In the genomic region with DNA sequence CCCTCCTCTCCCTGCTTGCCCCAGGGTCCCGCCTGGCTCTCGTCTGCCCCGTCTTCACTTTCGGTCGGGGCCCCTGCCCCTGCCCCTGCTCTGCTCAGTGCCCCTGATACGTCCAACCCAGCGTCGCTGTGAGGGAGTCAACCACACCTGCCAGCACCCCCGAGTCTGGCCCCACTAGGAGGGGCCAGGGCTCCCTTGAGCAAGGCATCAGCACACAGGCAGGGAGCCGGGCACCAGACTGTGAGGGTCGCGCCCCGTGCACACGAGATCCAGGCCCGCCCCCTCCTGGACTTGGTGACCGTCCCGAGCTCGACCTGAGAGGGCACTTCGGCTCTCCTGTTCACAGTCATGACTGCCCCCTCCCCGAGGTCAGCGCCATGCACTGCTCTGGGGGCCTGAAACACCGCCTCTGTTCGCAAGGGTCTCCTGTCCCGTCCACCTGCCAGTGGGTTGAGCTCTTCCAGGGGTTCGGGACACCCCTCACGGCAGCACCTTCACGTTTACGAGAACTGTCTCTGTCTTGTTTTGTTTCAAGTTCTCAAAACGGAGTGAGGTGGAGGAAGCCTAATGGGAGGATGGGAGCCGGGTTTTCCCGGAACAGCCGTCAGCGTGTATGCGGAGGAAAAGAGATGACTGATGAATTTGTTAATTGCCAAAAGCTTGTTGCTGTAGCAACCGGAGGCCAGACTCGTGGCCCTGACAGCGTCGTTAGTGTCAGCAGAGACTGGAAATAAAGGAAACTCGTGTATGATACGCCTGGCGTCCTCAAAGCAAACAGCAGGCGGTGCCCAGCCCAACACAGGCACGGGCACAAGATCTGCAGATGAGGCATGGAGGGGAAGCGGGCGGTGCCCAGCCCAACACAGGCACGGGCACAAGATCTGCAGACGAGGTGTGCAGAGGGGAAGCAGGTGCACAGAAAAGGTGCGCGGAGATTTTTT, we compare ENCODE assay signal across 19 cellular contexts. TPM values are rescaled to one million over a fixed set of nuclear protein-coding genes. Genes with fewer than 3 reads are reported as not detected.
DNase-seq lines count a peak whose midpoint lies in the region; ATAC-seq and TF ChIP-seq lines count a peak whose summit lies in the region.
"Had no signal": no experiment of that assay in that cellular context is flagged by ENCODE, and none has a peak within 500 bp of the region (broad histone marks: within the 10 kb centered on the region; RNA-seq: fewer than 3 reads in every experiment).

No MANE protein-coding gene starts in this region.

- no peaks in the 10 kb centered on the region for H3K4me1 ChIP-seq in uterus

- peaks cover 3% of the 10 kb centered on the region for H3K27me3 Mint-ChIP-seq in endothelial cell (ENCODE audit: unreplicated experiment)
- H3K27me3 Mint-ChIP-seq: activated CD4-positive, alpha-beta T cell treated with anti-CD3 and anti-CD28 coated beads for 36 hours; activated naive CD8-positive, alpha-beta T cell; CD8-positive, alpha-beta memory T cell; stimulated activated naive CD8-positive, alpha-beta T cell treated with anti-CD3 and anti-CD28 coated beads, Interleukin-15, amount 100 ng/mL, for 72 hours had no signal

- DNase-seq in COR-L47 (lab: John Stamatoyannopoulos, UW): peak; percentile 93
- DNase-seq in NCI-H345 treated with DMSO at 0.1 percent for 48 hours (lab: John Stamatoyannopoulos, UW; ENCODE audit: unreplicated experiment): peak; percentile 46
- no peak for DNase-seq in endothelial cell (ENCODE audit: low spot score)
- peak; percentile 33 for DNase-seq in occipital lobe (lab: John Stamatoyannopoulos, UW)
- DNase-seq in HT-29 (ENCODE audit: low spot score): no peak
- no peak for DNase-seq in RWPE1 (ENCODE audit: low spot score)
- no peak for DNase-seq in uterus
- DNase-seq: activated CD4-positive, alpha-beta T cell treated with anti-CD3 and anti-CD28 coated beads for 36 hours; CD8-positive, alpha-beta memory T cell; effector CD8-positive, alpha-beta T cell; GOT3; Kasumi-1; NCI-H1105 treated with DMSO at 0.1 percent for 48 hours; SIG-M5; stimulated activated naive CD8-positive, alpha-beta T cell treated with anti-CD3 and anti-CD28 coated beads, Interleukin-15, amount 100 ng/mL, for 72 hours had no signal

- H3K36me3 ChIP-seq in uterus: no peaks in the 10 kb centered on the region

- TF ChIP-seq POLR2A in uterus (IDR thresholded peaks at IDR 0.05): no peak

- no peaks in the 10 kb centered on the region for H3K27me3 ChIP-seq in uterus

- ATAC-seq in HG03025 (IDR thresholded peaks at IDR 0.05; ENCODE audit: low FRiP score, unreplicated experiment): no peak
- ATAC-seq: activated CD4-positive, alpha-beta T cell treated with anti-CD3 and anti-CD28 coated beads for 36 hours; stimulated activated naive CD8-positive, alpha-beta T cell treated with anti-CD3 and anti-CD28 coated beads, Interleukin-15, amount 100 ng/mL, for 72 hours had no signal

- intact Hi-C loops in uterus (cut with DNase I; ENCODE audit: low total_unique reads): no loop called here

- H3K27ac ChIP-seq in RWPE1 (no peak overlapping the region), uterus (no peak overlapping the region)

- POLR2A ChIA-PET in RWPE1 (lab: Yijun Ruan, JAX; ENCODE audit: low non-redundant PET): no interaction called here

- CTCF ChIA-PET in RWPE1 (lab: Yijun Ruan, JAX): interaction anchor here (0.5 kb wide), 1 partner anchor 236 kb away, joined by 3 read pairs; no protein-coding TSS in a partner anchor

- TF ChIP-seq CTCF in endothelial cell (IDR thresholded peaks at IDR 0.05; ENCODE audit: unreplicated experiment): no peak
- TF ChIP-seq CTCF in RWPE1 (conservative IDR thresholded peaks at IDR 0.05; ENCODE audit: low read depth): no peak
- TF ChIP-seq CTCF in uterus (IDR thresholded peaks at IDR 0.05): no peak

- H3K9me3 ChIP-seq in uterus: no peaks in the 10 kb centered on the region

- peaks cover 21% of the 10 kb centered on the region for H3K36me3 Mint-ChIP-seq in endothelial cell (ENCODE audit: low read depth, unreplicated experiment)

- no peaks in the 10 kb centered on the region for H3K4me1 Mint-ChIP-seq in endothelial cell (ENCODE audit: unreplicated experiment)
- H3K4me1 Mint-ChIP-seq: activated CD4-positive, alpha-beta T cell treated with anti-CD3 and anti-CD28 coated beads for 36 hours; stimulated activated naive CD8-positive, alpha-beta T cell treated with anti-CD3 and anti-CD28 coated beads, Interleukin-15, amount 100 ng/mL, for 72 hours had no signal

- H3K4me3 Mint-ChIP-seq in endothelial cell (ENCODE audit: unreplicated experiment): peak overlapping the region; percentile 56
- H3K4me3 Mint-ChIP-seq: activated CD4-positive, alpha-beta T cell treated with anti-CD3 and anti-CD28 coated beads for 36 hours; activated naive CD8-positive, alpha-beta T cell; CD8-positive, alpha-beta memory T cell; stimulated activated naive CD8-positive, alpha-beta T cell treated with anti-CD3 and anti-CD28 coated beads, Interleukin-15, amount 100 ng/mL, for 72 hours; T-helper 2 cell treated with Interferon-gamma antibody and Interleukin-4, amounts not matched to agents 5 μg/mL and 100 μg/mL, for 36 hours had no signal

- no peaks in the 10 kb centered on the region for H3K9me3 Mint-ChIP-seq in endothelial cell (ENCODE audit: unreplicated experiment)
- H3K9me3 Mint-ChIP-seq: T-helper 2 cell treated with Interferon-gamma antibody and Interleukin-4, amounts not matched to agents 5 μg/mL and 100 μg/mL, for 36 hours had no signal

- H3K4me3 ChIP-seq in uterus: no peak overlapping the region

- H3K27ac Mint-ChIP-seq in endothelial cell (ENCODE audit: unreplicated experiment): peak overlapping the region; percentile 64
- H3K27ac Mint-ChIP-seq: activated CD4-positive, alpha-beta T cell treated with anti-CD3 and anti-CD28 coated beads for 36 hours; activated naive CD8-positive, alpha-beta T cell; T-helper 2 cell treated with Interferon-gamma antibody and Interleukin-4, amounts not matched to agents 5 μg/mL and 100 μg/mL, for 36 hours had no signal

RNA-seq across cellular contexts. Expression of gene KCNG2, which starts 48.2 kb away (rescaled TPM):
- total RNA-seq in endothelial cell (ENCODE audit: unreplicated experiment) (0.56 TPM), occipital lobe (0.31 TPM), uterus (under 1 TPM in 1 of 4 donors, not detected in 3; 0.59 TPM)
- not detected in 2 replicates for total RNA-seq in HT-29 (2014; rRNA removed; shearing (Covaris generic))
- total RNA-seq: activated CD4-positive, alpha-beta T cell treated with anti-CD3 and anti-CD28 coated beads for 36 hours; bronchial epithelial cell; CD8-positive, alpha-beta memory T cell had no signal

Comparison
In these comparisons a context has a peak if more than half of its experiments do, and no peak if none do; other contexts are left out.
1. DNase-seq: peak in COR-L47 (single experiment), NCI-H345 treated with DMSO at 0.1 percent for 48 hours (single experiment) and occipital lobe (single experiment); none in endothelial cell (single experiment), HT-29 (single experiment), RWPE1 (single experiment) and uterus (0 of 2).